In the genomic region with DNA sequence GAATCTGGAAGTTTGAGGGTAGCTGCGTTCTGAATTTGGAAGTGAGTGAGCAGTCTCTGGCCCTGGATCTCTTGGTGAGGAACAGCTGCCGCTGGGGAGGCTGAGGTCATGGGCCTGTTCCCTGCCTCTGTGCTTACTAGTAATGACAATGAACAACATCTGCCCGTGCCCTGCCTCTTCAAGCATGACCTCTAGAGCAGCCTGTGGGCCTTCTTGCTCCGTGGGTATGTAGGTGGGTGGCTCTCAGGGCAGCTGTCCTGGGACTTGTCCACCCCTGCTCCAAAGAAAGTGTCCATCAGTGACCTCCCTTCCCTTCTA, we compare ENCODE assay signal across 25 cellular contexts.
DNase-seq lines count a peak whose midpoint lies in the region; ATAC-seq and TF ChIP-seq lines count a peak whose summit lies in the region.
"Had no signal": no experiment of that assay in that cellular context is flagged by ENCODE, and none has a peak within 500 bp of the region (broad histone marks: within the 10 kb centered on the region; RNA-seq: fewer than 3 reads in every experiment).

No MANE protein-coding gene starts in this region.

- H3K4me3 ChIP-seq in coronary artery (no peak overlapping the region), right cardiac atrium (ENCODE audit: low read length) (no peak overlapping the region), sigmoid colon (no peak overlapping the region), trophoblast cell (ENCODE audit: low read depth, low read length) (no peak overlapping the region)
- H3K4me3 ChIP-seq: body of pancreas, colonic mucosa, neural progenitor cell had no signal

- no peak overlapping the region for H3K18ac ChIP-seq in trophoblast cell (ENCODE audit: low read length)

- no peaks in the 10 kb centered on the region for H3K79me2 ChIP-seq in trophoblast cell (ENCODE audit: control insufficient read depth, insufficient read depth, low read length, poor library complexity)

- H3K14ac ChIP-seq in trophoblast cell (ENCODE audit: low read length), result no peak overlapping the region

- no peak overlapping the region for H3K4ac ChIP-seq in trophoblast cell (ENCODE audit: low read depth, low read length)

- H3K79me1 ChIP-seq in trophoblast cell (ENCODE audit: low read length), result no peaks in the 10 kb centered on the region

- ATAC-seq in HG02798 (IDR thresholded peaks at IDR 0.05; ENCODE audit: poor library complexity, unreplicated experiment) (peak; percentile 37), right cardiac atrium (peak; percentile 48 to 62)
- ATAC-seq: activated CD8-positive, alpha-beta memory T cell treated with anti-CD3 and anti-CD28 coated beads, Interleukin-2, amount 10 ng/mL, durations not matched to agents 7 days and 5 days; activated T-helper 17 cell treated with anti-CD3 and anti-CD28 coated beads, Interleukin-2, amount 50 U/mL, for 72 hours; body of pancreas had no signal

- WGBS in right cardiac atrium, result 74% methylated on average over 4 of the region's 4 CpGs
- 81 to 83% methylated on average over 4 of the region's 4 CpGs for WGBS in sigmoid colon, 2 donors
- WGBS in trophoblast cell (ENCODE audit: extremely low coverage, insufficient coverage, insufficient read length), result no CpG with 5 or more reads among the region's 4 CpGs

- H2BK120ac ChIP-seq in trophoblast cell (ENCODE audit: insufficient read depth, low read length, poor library complexity), result no peak overlapping the region

- no peak overlapping the region for H4K8ac ChIP-seq in trophoblast cell (ENCODE audit: low read depth, low read length)

- H3K27me3 ChIP-seq in right cardiac atrium (ENCODE audit: control insufficient read depth, insufficient read depth), result no peaks in the 10 kb centered on the region
- H3K27me3 ChIP-seq in sigmoid colon, result no peaks in the 10 kb centered on the region
- H3K27me3 ChIP-seq in trophoblast cell (ENCODE audit: insufficient read depth, low read length), result no peaks in the 10 kb centered on the region
- H3K27me3 ChIP-seq: body of pancreas, colonic mucosa, neural progenitor cell had no signal

- no peak overlapping the region for H2AK5ac ChIP-seq in trophoblast cell (ENCODE audit: low read length)

- H2AFZ ChIP-seq in trophoblast cell (ENCODE audit: insufficient read depth, low read length, poor library complexity), result no peak overlapping the region
- H2AFZ ChIP-seq: neural progenitor cell had no signal

- intact Hi-C loops in right cardiac atrium (cut with DNase I), result no loop called here
- intact Hi-C loops in sigmoid colon (cut with DNase I), result no loop called here

- H3K9me3 ChIP-seq in right cardiac atrium (ENCODE audit: control insufficient read depth, low read length), result no peaks in the 10 kb centered on the region
- H3K9me3 ChIP-seq in sigmoid colon, result no peaks in the 10 kb centered on the region
- peaks cover 2% of the 10 kb centered on the region for H3K9me3 ChIP-seq in trophoblast cell (ENCODE audit: insufficient read depth, low read depth, low read length)
- H3K9me3 ChIP-seq: body of pancreas, colonic mucosa had no signal

- no peak overlapping the region for H3K23ac ChIP-seq in trophoblast cell (ENCODE audit: low read length)

- no peak overlapping the region for H3K9ac ChIP-seq in trophoblast cell (ENCODE audit: low read length)
- H3K9ac ChIP-seq: neural progenitor cell had no signal

- TF ChIP-seq POLR2A in sigmoid colon (IDR thresholded peaks at IDR 0.05), result no peak

- H4K12ac ChIP-seq in trophoblast cell (ENCODE audit: low read depth, low read length), result no peak overlapping the region

- H3K27ac ChIP-seq in coronary artery (peak overlapping the region; percentile 50 to 71), right cardiac atrium (ENCODE audit: low read length) (peak overlapping the region; percentile 26), sigmoid colon (peak overlapping the region in 2 of 4 donors; percentile 9 to 46), trophoblast cell (ENCODE audit: low read depth, low read length) (no peak overlapping the region)
- H3K27ac ChIP-seq: body of pancreas, C4-2B, colonic mucosa, HL-60, neural progenitor cell had no signal

- H4K91ac ChIP-seq in trophoblast cell (ENCODE audit: low read depth, low read length), result no peak overlapping the region

- no peak overlapping the region for H2BK12ac ChIP-seq in trophoblast cell (ENCODE audit: low read length)

- H3K4me1 ChIP-seq in right cardiac atrium (ENCODE audit: control insufficient read depth, insufficient read depth, low read length) (peaks cover 7% of the 10 kb centered on the region), sigmoid colon (peaks cover 0 to 25% (median 16%) of the 10 kb centered on the region in 4 donors), trophoblast cell (ENCODE audit: control insufficient read depth in 1 of 2, insufficient read depth in 2 of 2, low read length in 2 of 2) (peaks cover 3 to 7% of the 10 kb centered on the region in 2 experiments)
- H3K4me1 ChIP-seq: colonic mucosa, neural progenitor cell had no signal

- no peak for TF ChIP-seq CTCF in coronary artery (IDR thresholded peaks at IDR 0.05)
- TF ChIP-seq CTCF in sigmoid colon (IDR thresholded peaks at IDR 0.05), result no peak

- H2BK5ac ChIP-seq in trophoblast cell (ENCODE audit: low read depth, low read length, poor library complexity), result no peak overlapping the region

- H3K36me3 ChIP-seq in sigmoid colon (no peaks in the 10 kb centered on the region), trophoblast cell (ENCODE audit: control insufficient read depth in 1 of 2, insufficient read depth in 2 of 2, low read length in 2 of 2) (no peaks in the 10 kb centered on the region)
- H3K36me3 ChIP-seq: colonic mucosa, neural progenitor cell had no signal

- no peak for DNase-seq in coronary artery (ENCODE audit: low spot score)
- peak in 2 of 3 donors; percentile 44 to 78 for DNase-seq in right cardiac atrium
- DNase-seq in sigmoid colon, result peak; percentile 71
- no peak for DNase-seq in pons (ENCODE audit: low spot score)
- no peak for DNase-seq in cerebellar cortex (ENCODE audit: low spot score)
- no peak for DNase-seq in trophoblast cell
- DNase-seq in NCI-H1048 (lab: John Stamatoyannopoulos, UW), result no peak
- DNase-seq: ACHN; activated CD4-positive, CD25-positive, alpha-beta regulatory T cell treated with anti-CD3 and anti-CD28 coated beads, Interleukin-2, amount 50 U/mL, for 72 hours; activated CD8-positive, alpha-beta memory T cell treated with anti-CD3 and anti-CD28 coated beads, Interleukin-2, amount 10 ng/mL, durations not matched to agents 7 days and 5 days; activated naive CD8-positive, alpha-beta T cell treated with anti-CD3 and anti-CD28 coated beads for 36 hours; colonic mucosa; hypothalamus; midbrain; NCI-H1436 treated with DMSO at 0.1 percent for 48 hours; NCI-H2171; NCI-H526 treated with DMSO at 0.1 percent for 48 hours; stimulated activated CD4-positive, alpha-beta T cell treated with anti-CD3 and anti-CD28 coated beads, Interleukin-12 subunit alpha, Interleukin-12 subunit beta, amount 100 ng/mL, for 4 hours; stimulated activated CD8-positive, alpha-beta memory T cell treated with anti-CD3 and anti-CD28 coated beads, Interleukin-4, amount 100 ng/mL, for 48 hours had no signal

- TF ChIP-seq EP300 in sigmoid colon (IDR thresholded peaks at IDR 0.05), result no peak

- no peak overlapping the region for H3K4me2 ChIP-seq in trophoblast cell (ENCODE audit: low read length)
- H3K4me2 ChIP-seq: neural progenitor cell had no signal

Comparison
In these comparisons a context has a peak if more than half of its experiments do, and no peak if none do; other contexts are left out.
1. DNase-seq: peak in right cardiac atrium (2 of 3) and sigmoid colon (single experiment); none in coronary artery (single experiment), pons (single experiment), cerebellar cortex (single experiment), trophoblast cell (0 of 2) and NCI-H1048 (single experiment).